9 cellular contexts compared by ENCODE assay signal in the genomic region with DNA sequence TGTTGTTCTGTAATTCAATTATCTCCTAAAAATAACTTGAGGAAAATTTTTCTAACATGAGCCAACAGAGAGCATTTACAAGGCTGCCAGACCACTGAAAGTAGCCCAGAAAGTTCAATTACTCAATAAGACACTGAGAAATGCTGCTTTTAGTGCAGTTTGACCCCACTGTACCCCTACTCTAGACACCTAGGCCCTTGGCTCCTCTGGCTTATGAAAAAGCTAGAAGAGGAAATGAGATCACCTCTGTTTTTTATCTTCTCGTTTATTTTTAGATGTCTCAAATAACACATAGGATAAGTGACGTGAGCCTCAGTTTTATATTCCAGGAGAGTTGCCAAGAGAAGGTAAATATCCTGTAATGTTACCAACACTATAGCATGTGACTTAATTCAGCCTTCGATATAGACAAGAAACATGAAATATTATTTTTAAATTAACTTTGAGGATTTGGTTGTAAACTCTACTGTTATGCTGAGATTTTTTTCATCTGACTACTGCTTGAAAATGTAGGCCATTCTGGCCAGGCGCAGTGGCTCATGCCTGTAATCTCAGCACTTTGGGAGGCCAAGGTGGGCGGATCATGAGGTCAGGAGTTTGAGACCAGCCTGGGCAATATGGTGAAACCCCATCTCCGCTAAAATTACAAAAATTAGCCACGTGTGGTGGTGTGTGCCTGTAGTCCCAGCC.
DNase-seq lines count a peak whose midpoint lies in the region; ATAC-seq, FAIRE-seq and TF ChIP-seq lines count a peak whose summit lies in the region.
"Had no signal": no experiment of that assay in that cellular context is flagged by ENCODE, and none has a peak within 500 bp of the region (broad histone marks: within the 10 kb centered on the region; RNA-seq: fewer than 3 reads in every experiment).

No MANE protein-coding gene starts in this region.

- POLR2A ChIA-PET in GM10248 (lab: Yijun Ruan, JAX): no interaction called here

- CTCF ChIA-PET in GM10248 (lab: Yijun Ruan, JAX): interaction anchor here (1.2 kb wide), 1 partner anchor 9 kb away, joined by 3 read pairs; no protein-coding TSS in a partner anchor

- H3K4me3 ChIP-seq in epithelial cell of esophagus (ENCODE audit: low read length): no peak overlapping the region

- DNase-seq in GM10248 (ENCODE audit: extremely low spot score) (peak; percentile 35), epithelial cell of esophagus (ENCODE audit: low read depth) (peak; percentile 53), nucleus accumbens (lab: John Stamatoyannopoulos, UW) (no peak), HTR-8/SVneo (ENCODE audit: insufficient read length, low spot score) (no peak), MV-4-11 (lab: John Stamatoyannopoulos, UW) (no peak)
- DNase-seq in stimulated activated CD4-positive, alpha-beta T cell treated with anti-CD3 and anti-CD28 coated beads, Interleukin-12 subunit alpha, Interleukin-12 subunit beta, amount 100 ng/mL, for 4 hours: no peak
- DNase-seq: erythroblast had no signal

- TF ChIP-seq CTCF in GM10248 (IDR thresholded peaks at IDR 0.05; ENCODE audit: control extremely low read depth, extremely low read depth, low read depth, missing control alignments) (no peak), epithelial cell of esophagus (IDR thresholded peaks at IDR 0.05; ENCODE audit: insufficient read depth, low read depth, low read length, missing control alignments) (no peak)

- peak; percentile 71 for ATAC-seq in GM21381 (IDR thresholded peaks at IDR 0.05; ENCODE audit: unreplicated experiment)
- ATAC-seq in HG03520 (IDR thresholded peaks at IDR 0.05; ENCODE audit: unreplicated experiment): peak; percentile 91

- no peak for FAIRE-seq in HTR-8/SVneo (lab: Jason Lieb, UNC)

Comparison
In these comparisons a context has a peak if more than half of its experiments do, and no peak if none do; other contexts are left out.
1. DNase-seq: peak in GM10248 (single experiment) and epithelial cell of esophagus (single experiment); none in stimulated activated CD4-positive, alpha-beta T cell treated with anti-CD3 and anti-CD28 coated beads, Interleukin-12 subunit alpha, Interleukin-12 subunit beta, amount 100 ng/mL, for 4 hours (single experiment), nucleus accumbens (0 of 56), HTR-8/SVneo (single experiment) and MV-4-11 (single experiment).